In the genomic region with DNA sequence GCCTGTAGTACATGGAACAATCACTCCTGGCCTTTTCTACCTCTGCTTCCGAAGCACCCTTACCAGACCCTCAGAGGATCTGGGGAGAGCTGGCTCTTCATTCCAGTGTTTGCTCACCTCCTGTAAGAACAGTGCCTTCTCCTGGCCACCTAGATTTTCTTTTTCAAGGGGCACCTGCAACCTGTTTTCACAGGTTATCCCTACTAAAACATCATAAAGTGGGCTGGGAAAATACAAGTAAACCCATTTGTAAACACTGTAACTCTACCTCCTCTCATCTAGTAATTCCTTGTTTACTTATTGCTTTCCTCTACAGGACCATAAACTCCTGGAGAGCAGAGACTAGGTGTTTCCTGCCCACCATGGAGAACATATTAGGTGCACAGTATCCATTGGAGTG, we compare ENCODE assay signal across 1 cellular context.
TF ChIP-seq lines count a peak whose summit lies in the region.

No MANE protein-coding gene starts in this region.

TF ChIP-seq in GM12878, 131 proteins besides CTCF, POLR2A, EP300 and RAD21 (continued from another document):
- no peak for TF ChIP-seq PRDM15 (CRISPR knock-in tag; IDR thresholded peaks at IDR 0.05)
TF ChIP-seq in GM12878: peak in this region for 2.
